Comparison of ENCODE assay signal across 17 cellular contexts in genomic region chr1:230267338-230268065, GRCh38.
A peak's percentile ranks its signal among the peaks of the same experiment; 100 is the strongest.
DNase-seq lines count a peak whose midpoint lies in the region; ATAC-seq, FAIRE-seq and TF ChIP-seq lines count a peak whose summit lies in the region.
"Had no signal": no experiment of that assay in that cellular context is flagged by ENCODE, and none has a peak within 500 bp of the region (broad histone marks: within the 10 kb centered on the region; RNA-seq: fewer than 3 reads in every experiment).

No MANE protein-coding gene starts in this region.

- intact Hi-C loops in K562 (cut with micrococcal nuclease): no loop called here

- DNase-seq in NCI-H2081 (lab: John Stamatoyannopoulos, UW) (peak; percentile 28 to 62), NCI-H2081 treated with DMSO at 0.1 percent for 48 hours (lab: John Stamatoyannopoulos, UW) (no peak), NCI-H1417 (lab: John Stamatoyannopoulos, UW) (peak in 2 of 3 experiments; percentile 93 to 94), K562 (ENCODE audit: extremely low read depth in 1 of 4, low spot score in 3 of 4) (no peak), progenitor cell of endocrine pancreas (ENCODE audit: low spot score, unreplicated experiment) (no peak), NOMO-1 treated with DMSO at 0.1 percent for 48 hours (lab: John Stamatoyannopoulos, UW; ENCODE audit: unreplicated experiment) (no peak), COLO829 (ENCODE audit: low spot score) (no peak)
- DNase-seq: 8988T; activated CD8-positive, alpha-beta memory T cell treated with anti-CD3 and anti-CD28 coated beads, Interleukin-2, amount 10 ng/mL, durations not matched to agents 7 days and 5 days; CD8-positive, alpha-beta memory T cell; esophagus squamous epithelium; hippocampal formation; NCI-H524 had no signal

- in situ Hi-C loops in K562 (cut with MboI): no loop called here

- no peak overlapping the region for H3K27ac ChIP-seq in K562 (ENCODE audit: extremely low read depth, low read depth, low read length)
- H3K27ac ChIP-seq: esophagus squamous epithelium, left lung had no signal

- H3K27me3 ChIP-seq in K562 (ENCODE audit: control insufficient read depth in 2 of 2, insufficient read depth in 2 of 2, low read length in 2 of 2): no peaks in the 10 kb centered on the region
- H3K27me3 ChIP-seq: esophagus squamous epithelium, left lung had no signal

- FAIRE-seq in K562 (lab: Jason Lieb, UNC): no peak
- FAIRE-seq: TTC549 had no signal

- CTCF ChIA-PET in K562 (lab: Yijun Ruan, JAX; ENCODE audit: low intra/inter-chr PET ratio): no interaction called here

- H3K4me1 ChIP-seq in K562 (replicated peaks in 1 of 2; ENCODE audit: control insufficient read depth in 2 of 2, insufficient read depth in 2 of 2, low read length in 2 of 2): peaks cover 9 to 19% of the 10 kb centered on the region in 2 experiments

- no peak overlapping the region for H3K4me3 ChIP-seq in K562
- H3K4me3 ChIP-seq: esophagus squamous epithelium, left lung had no signal

- H3K9ac ChIP-seq in K562 (ENCODE audit: insufficient read depth in 1 of 2, low read depth in 2 of 2, low read length in 2 of 2): peak overlapping the region in 1 of 2 experiments; percentile 70; a peak in 1 of 4 replicates

- POLR2A ChIA-PET in K562 (lab: Yijun Ruan, JAX): no interaction called here

- H3K36me3 Mint-ChIP-seq in progenitor cell of endocrine pancreas (ENCODE audit: insufficient read depth): peaks cover 18% of the 10 kb centered on the region
- H3K36me3 Mint-ChIP-seq: natural killer cell treated with Interleukin-12 subunit alpha and Interleukin-12 subunit beta and Interleukin-15 and Interleukin-18, amount 100 ng/mL, for 72 hours had no signal

- H3K4me3 Mint-ChIP-seq in progenitor cell of endocrine pancreas (ENCODE audit: low read depth): no peak overlapping the region
- H3K4me3 Mint-ChIP-seq: activated CD8-positive, alpha-beta memory T cell treated with anti-CD3 and anti-CD28 coated beads, Interleukin-2, amount 10 ng/mL, durations not matched to agents 7 days and 5 days; CD8-positive, alpha-beta memory T cell; natural killer cell treated with Interleukin-12 subunit alpha and Interleukin-12 subunit beta and Interleukin-15 and Interleukin-18, amount 100 ng/mL, for 72 hours had no signal

- ATAC-seq in K562: no peak; the same call in 2 of the 3 replicates
- ATAC-seq in GM18511 (IDR thresholded peaks at IDR 0.05; ENCODE audit: unreplicated experiment): no peak
- ATAC-seq: activated CD8-positive, alpha-beta memory T cell treated with anti-CD3 and anti-CD28 coated beads, Interleukin-2, amount 10 ng/mL, durations not matched to agents 7 days and 5 days; natural killer cell treated with Interleukin-12 subunit alpha and Interleukin-12 subunit beta and Interleukin-15 and Interleukin-18, amount 100 ng/mL, for 72 hours had no signal

- H3K9me3 ChIP-seq in K562 (replicated peaks; ENCODE audit: control insufficient read depth, insufficient read depth, low read depth, low read length): no peaks in the 10 kb centered on the region
- H3K9me3 ChIP-seq: esophagus squamous epithelium, left lung had no signal

- TF ChIP-seq EP300 in K562 (IDR thresholded peaks at IDR 0.05; ENCODE audit: low read length): no peak

- H3K9me1 ChIP-seq in K562 (ENCODE audit: control insufficient read depth, insufficient read depth, low read length): no peaks in the 10 kb centered on the region

- H4K20me1 ChIP-seq in K562 (replicated peaks; ENCODE audit: control insufficient read depth, insufficient read depth, low read length): no peaks in the 10 kb centered on the region; the same call in 1 of the 2 replicates

- peaks cover 25% of the 10 kb centered on the region for H3K4me1 Mint-ChIP-seq in progenitor cell of endocrine pancreas (ENCODE audit: low read depth)

- BruUV-seq in K562 (replicated peaks; lab: Mats Ljungman, UMichigan): no TSS peak

- no peaks in the 10 kb centered on the region for H3K27me3 Mint-ChIP-seq in progenitor cell of endocrine pancreas
- H3K27me3 Mint-ChIP-seq: activated CD8-positive, alpha-beta memory T cell treated with anti-CD3 and anti-CD28 coated beads, Interleukin-2, amount 10 ng/mL, durations not matched to agents 7 days and 5 days; CD8-positive, alpha-beta memory T cell; natural killer cell treated with Interleukin-12 subunit alpha and Interleukin-12 subunit beta and Interleukin-15 and Interleukin-18, amount 100 ng/mL, for 72 hours had no signal

- 85% methylated on average over 17 of the region's 17 CpGs for WGBS in K562 (ENCODE audit: insufficient coverage, low coverage, missing lambda C conversion rate)

- H3K27ac Mint-ChIP-seq in progenitor cell of endocrine pancreas: peak overlapping the region; percentile 29
- H3K27ac Mint-ChIP-seq: activated CD8-positive, alpha-beta memory T cell treated with anti-CD3 and anti-CD28 coated beads, Interleukin-2, amount 10 ng/mL, durations not matched to agents 7 days and 5 days; natural killer cell treated with Interleukin-12 subunit alpha and Interleukin-12 subunit beta and Interleukin-15 and Interleukin-18, amount 100 ng/mL, for 72 hours had no signal

- TF ChIP-seq RAD21 in K562 (CRISPR knock-in tag; conservative IDR thresholded peaks at IDR 0.05 in 1 of 2, IDR thresholded peaks at IDR 0.05 in 1 of 2): no peak

- TF ChIP-seq POLR2A in K562 (conservative IDR thresholded peaks at IDR 0.05): no peak

- H3K79me2 ChIP-seq in K562 (ENCODE audit: control insufficient read depth, insufficient read depth, low read length): no peaks in the 10 kb centered on the region

- TF ChIP-seq CTCF in K562 (IDR thresholded peaks at IDR 0.05 in 2 of 3, conservative IDR thresholded peaks at IDR 0.05 in 1 of 3; ENCODE audit: insufficient read depth in 2 of 3, low read depth in 1 of 3, low read length in 3 of 3) (no peak), progenitor cell of endocrine pancreas (IDR thresholded peaks at IDR 0.05; ENCODE audit: unreplicated experiment) (no peak)

- H2AFZ ChIP-seq in K562 (ENCODE audit: low read depth, low read length): no peak overlapping the region

- H3K9me3 Mint-ChIP-seq in progenitor cell of endocrine pancreas (ENCODE audit: low read depth): no peaks in the 10 kb centered on the region
- H3K9me3 Mint-ChIP-seq: CD8-positive, alpha-beta memory T cell; natural killer cell treated with Interleukin-12 subunit alpha and Interleukin-12 subunit beta and Interleukin-15 and Interleukin-18, amount 100 ng/mL, for 72 hours had no signal

- H3K4me2 ChIP-seq in K562 (ENCODE audit: insufficient read depth, low read length): no peak overlapping the region

- peaks cover 81% of the 10 kb centered on the region; the same call in 2 of the 3 replicates for H3K36me3 ChIP-seq in K562 (ENCODE audit: control insufficient read depth, insufficient read depth, low read length)

TF ChIP-seq in K562, 482 proteins besides CTCF, POLR2A, EP300 and RAD21:
- no peak for TF ChIP-seq MITF (IDR thresholded peaks at IDR 0.05)
- TF ChIP-seq POLR2G (IDR thresholded peaks at IDR 0.05; ENCODE audit: low read depth, low read length): 0 out of 2 replicates have a peak, but pooled peaks have one; percentile 18
- TF ChIP-seq DIDO1 (tag; IDR thresholded peaks at IDR 0.05; ENCODE audit: low read depth): no peak

Comparison
In these comparisons a context has a peak if more than half of its experiments do, and no peak if none do; other contexts are left out.
1. DNase-seq: peak in NCI-H2081 (2 of 2) and NCI-H1417 (2 of 3); none in NCI-H2081 treated with DMSO at 0.1 percent for 48 hours (single experiment), K562 (0 of 4), progenitor cell of endocrine pancreas (single experiment), NOMO-1 treated with DMSO at 0.1 percent for 48 hours (single experiment) and COLO829 (single experiment).